8 cellular contexts compared by ENCODE assay signal in genomic region chr6:17705778-17706579, GRCh38. TPM values are rescaled to one million over a fixed set of nuclear protein-coding genes. Genes with fewer than 3 reads are reported as not detected.
DNase-seq lines count a peak whose midpoint lies in the region; TF ChIP-seq lines count a peak whose summit lies in the region.

No MANE protein-coding gene starts in this region.

- H3K9me3 ChIP-seq in HAP-1 (no peaks in the 10 kb centered on the region), MG63 (no peaks in the 10 kb centered on the region), iPS-20b (ENCODE audit: insufficient read depth, low read depth, low read length) (no peaks in the 10 kb centered on the region)

- peaks cover 21% of the 10 kb centered on the region for H3K4me1 ChIP-seq in HAP-1
- H3K4me1 ChIP-seq in iPS-20b (ENCODE audit: insufficient read depth, low read length): peaks cover 10% of the 10 kb centered on the region

- peak overlapping the region; percentile 98 for H3K9ac ChIP-seq in iPS-20b (ENCODE audit: low read depth, low read length)

- in situ Hi-C loops in HAP-1 (cut with MboI; ENCODE audit: low sequenced_read_pairs): no loop called here

- H3K4me3 ChIP-seq in GM12864 (ENCODE audit: low read depth, low read length) (peak overlapping the region; percentile 89), HAP-1 (peak overlapping the region; percentile 94), MG63 (peak overlapping the region; percentile 81), iPS-20b (ENCODE audit: low read length) (peak overlapping the region; percentile 96)

- H3K36me3 ChIP-seq in HAP-1 (replicated peaks): no peaks in the 10 kb centered on the region; the same call in 1 of the 2 replicates
- H3K36me3 ChIP-seq in MG63: peaks cover 7% of the 10 kb centered on the region; the same call in 1 of the 2 replicates
- no peaks in the 10 kb centered on the region for H3K36me3 ChIP-seq in iPS-20b (ENCODE audit: insufficient read depth, low read depth, low read length)

- no peak for TF ChIP-seq CTCF in GM12864 (IDR thresholded peaks at IDR 0.05; ENCODE audit: low read depth, low read length, missing control alignments)

- peak; percentile 72 for DNase-seq in GM12864 (ENCODE audit: low read depth)
- peak; percentile 42 to 76 for DNase-seq in HAP-1 (ENCODE audit: low spot score in 2 of 2)
- peak; percentile 76 for DNase-seq in MG63
- DNase-seq in T-helper 9 cell: peak; percentile 80
- peak; percentile 76 for DNase-seq in astrocyte of the hippocampus (ENCODE audit: low read depth, low spot score)
- DNase-seq in stimulated activated CD4-positive, alpha-beta T cell treated with anti-CD3 and anti-CD28 coated beads, Interleukin-12 subunit alpha, Interleukin-12 subunit beta, amount 100 ng/mL, for 4 hours: peak; percentile 80
- DNase-seq in DMS153 (lab: John Stamatoyannopoulos, UW): no peak

- peak overlapping the region; percentile 93 for H3K27ac ChIP-seq in iPS-20b (ENCODE audit: low read length)

- no peaks in the 10 kb centered on the region for H3K27me3 ChIP-seq in HAP-1 (ENCODE audit: low read depth)
- no peaks in the 10 kb centered on the region for H3K27me3 ChIP-seq in MG63
- no peaks in the 10 kb centered on the region for H3K27me3 ChIP-seq in iPS-20b (ENCODE audit: insufficient read depth, low read length)

RNA-seq across cellular contexts. Expression of gene NUP153, which starts 0.7 kb away (rescaled TPM):
- total RNA-seq in MG63 (2014; rRNA removed; shearing (Covaris generic); ENCODE audit: low replicate concordance): 16.5 and 20.6 TPM in 2 replicates
